23 cellular contexts compared by ENCODE assay signal in genomic region chr15:77529394-77530159, GRCh38.
A peak's percentile ranks its signal among the peaks of the same experiment; 100 is the strongest.
DNase-seq lines count a peak whose midpoint lies in the region; ATAC-seq and TF ChIP-seq lines count a peak whose summit lies in the region.
"Had no signal": no experiment of that assay in that cellular context is flagged by ENCODE, and none has a peak within 500 bp of the region (broad histone marks: within the 10 kb centered on the region; RNA-seq: fewer than 3 reads in every experiment).

No MANE protein-coding gene starts in this region.

- peaks cover 22% of the 10 kb centered on the region for H3K27me3 Mint-ChIP-seq in WTC11 (ENCODE audit: low read depth)
- H3K27me3 Mint-ChIP-seq in activated CD4-positive, alpha-beta memory T cell treated with anti-CD3 and anti-CD28 coated beads, Interleukin-2, amount 10 ng/mL, durations not matched to agents 7 days and 5 days: peaks cover 9% of the 10 kb centered on the region

- H3K4me1 Mint-ChIP-seq in WTC11: peaks cover 80% of the 10 kb centered on the region
- H3K4me1 Mint-ChIP-seq in activated CD4-positive, alpha-beta memory T cell treated with anti-CD3 and anti-CD28 coated beads, Interleukin-2, amount 10 ng/mL, durations not matched to agents 7 days and 5 days: no peaks in the 10 kb centered on the region
- H3K4me1 Mint-ChIP-seq: naive thymus-derived CD4-positive, alpha-beta T cell; stimulated activated effector memory CD8-positive, alpha-beta T cell treated with anti-CD3 and anti-CD28 coated beads, Interleukin-12 subunit alpha, Interleukin-12 subunit beta, amount 100 ng/mL, for 72 hours had no signal

- no peak overlapping the region for H4K8ac ChIP-seq in IMR-90 (ENCODE audit: low read depth in 2 of 2, low read length in 2 of 2)

- CTCF ChIA-PET in IMR-90 (lab: Yijun Ruan, JAX) (interaction anchor here (1.2 kb wide), 1 partner anchor 410 kb away, joined by 3 read pairs; no protein-coding TSS in a partner anchor), WTC11 (lab: Charles Lee) (interaction anchor here (0.5 to 4.5 kb wide), 11 partner anchors 10 to 1124 kb away, joined by 3 to 30 read pairs (median 3); no protein-coding TSS in a partner anchor)
- CTCF ChIA-PET in activated CD4-positive, alpha-beta memory T cell treated with anti-CD3 and anti-CD28 coated beads, Interleukin-2, amount 10 ng/mL, durations not matched to agents 7 days and 5 days (lab: Charles Lee): interaction anchor here (1.8 kb wide), 1 partner anchor 14 kb away, joined by 6 read pairs; no protein-coding TSS in a partner anchor

- 100% methylated on average over 2 of the region's 10 CpGs; no CpG with 5 or more reads in 1 of the 2 experiments for WGBS in IMR-90 (ENCODE audit: extremely low coverage in 2 of 2, insufficient read length in 1 of 2), 2 experiments

- H3K9me1 ChIP-seq in IMR-90 (ENCODE audit: insufficient read depth, low read length): peaks cover 15% of the 10 kb centered on the region

- H2BK120ac ChIP-seq in IMR-90 (ENCODE audit: low read depth, low read length): peak overlapping the region; percentile 46

- H3K18ac ChIP-seq in IMR-90 (ENCODE audit: low read depth, low read length): no peak overlapping the region

- DNase-seq in IMR-90 (no peak), WTC11 (ENCODE audit: low spot score) (peak; percentile 9), islet precursor cell (peak; percentile 49), sciatic nerve (ENCODE audit: low spot score) (peak; percentile 42), T-helper 2 cell (no peak), mucosa of descending colon (no peak)
- no peak for DNase-seq in activated CD4-positive, alpha-beta memory T cell treated with anti-CD3 and anti-CD28 coated beads, Interleukin-2, amount 10 ng/mL, durations not matched to agents 7 days and 5 days
- DNase-seq: activated CD4-positive, alpha-beta T cell treated with anti-CD3 and anti-CD28 coated beads, Interleukin-2, amount 50 U/mL, for 4 hours; activated CD4-positive, CD25-positive, alpha-beta regulatory T cell; activated naive CD4-positive, alpha-beta T cell treated with anti-CD3 and anti-CD28 coated beads for 36 hours; amniotic stem cell; naive thymus-derived CD4-positive, alpha-beta T cell; NCI-H1417 treated with DMSO at 0.1 percent for 48 hours; NCI-H2029 treated with DMSO at 0.1 percent for 48 hours; occipital lobe; stimulated activated CD4-positive, alpha-beta T cell treated with anti-CD3 and anti-CD28 coated beads, Interleukin-15, amount 100 ng/mL, for 24 hours had no signal

- H2AK9ac ChIP-seq in IMR-90 (replicated peaks; ENCODE audit: low read depth, low read length, poor library complexity): peak overlapping the region; percentile 19

- no peak overlapping the region for H3K56ac ChIP-seq in IMR-90 (ENCODE audit: extremely low read depth, insufficient read depth, low read length)

- in situ Hi-C loops in IMR-90 (cut with MboI; ENCODE audit: low sequenced_read_pairs): no loop called here

- no peak overlapping the region for H3K4me2 ChIP-seq in IMR-90 (ENCODE audit: low read depth, low read length)

- H3K27ac Mint-ChIP-seq in WTC11: no peak overlapping the region
- H3K27ac Mint-ChIP-seq in activated CD4-positive, alpha-beta memory T cell treated with anti-CD3 and anti-CD28 coated beads, Interleukin-2, amount 10 ng/mL, durations not matched to agents 7 days and 5 days: no peak overlapping the region
- H3K27ac Mint-ChIP-seq: activated naive CD4-positive, alpha-beta T cell treated with anti-CD3 and anti-CD28 coated beads for 36 hours; naive thymus-derived CD4-positive, alpha-beta T cell; stimulated activated effector memory CD8-positive, alpha-beta T cell treated with anti-CD3 and anti-CD28 coated beads, Interleukin-12 subunit alpha, Interleukin-12 subunit beta, amount 100 ng/mL, for 72 hours had no signal

- H3K23ac ChIP-seq in IMR-90 (ENCODE audit: low read depth, low read length): no peak overlapping the region

- H3K4ac ChIP-seq in IMR-90 (ENCODE audit: low read depth, low read length): peak overlapping the region; percentile 43; the same call in 1 of the 2 replicates

- H3K36me3 ChIP-seq in IMR-90 (ENCODE audit: control insufficient read depth, insufficient read depth, low read length): no peaks in the 10 kb centered on the region
- no peaks in the 10 kb centered on the region for H3K36me3 ChIP-seq in mucosa of descending colon (ENCODE audit: low read depth)
- H3K36me3 ChIP-seq: breast epithelium, HAP-1, tibial nerve had no signal

- dilution Hi-C loops in IMR-90 (cut with HindIII; ENCODE audit: low sequenced_read_pairs, unreplicated experiment): no loop called here

- no peaks in the 10 kb centered on the region for H3K9me3 ChIP-seq in IMR-90 (ENCODE audit: control insufficient read depth, insufficient read depth, low read length)
- H3K9me3 ChIP-seq in mucosa of descending colon: no peaks in the 10 kb centered on the region
- H3K9me3 ChIP-seq: breast epithelium, HAP-1, psoas muscle, tibial nerve had no signal

- no peak for TF ChIP-seq RAD21 in IMR-90 (IDR thresholded peaks at IDR 0.05; ENCODE audit: low read length)

- no peak overlapping the region for H2BK5ac ChIP-seq in IMR-90 (ENCODE audit: low read depth, low read length, poor library complexity, severe bottlenecking)

- H3K4me3 Mint-ChIP-seq in WTC11: no peak overlapping the region
- H3K4me3 Mint-ChIP-seq in activated CD4-positive, alpha-beta memory T cell treated with anti-CD3 and anti-CD28 coated beads, Interleukin-2, amount 10 ng/mL, durations not matched to agents 7 days and 5 days: no peak overlapping the region
- H3K4me3 Mint-ChIP-seq: activated naive CD4-positive, alpha-beta T cell treated with anti-CD3 and anti-CD28 coated beads for 36 hours; naive thymus-derived CD4-positive, alpha-beta T cell; stimulated activated effector memory CD8-positive, alpha-beta T cell treated with anti-CD3 and anti-CD28 coated beads, Interleukin-12 subunit alpha, Interleukin-12 subunit beta, amount 100 ng/mL, for 72 hours had no signal

- H3K36me3 Mint-ChIP-seq in WTC11: no peaks in the 10 kb centered on the region
- no peaks in the 10 kb centered on the region for H3K36me3 Mint-ChIP-seq in activated CD4-positive, alpha-beta memory T cell treated with anti-CD3 and anti-CD28 coated beads, Interleukin-2, amount 10 ng/mL, durations not matched to agents 7 days and 5 days (ENCODE audit: low read depth)
- H3K36me3 Mint-ChIP-seq: mesothelial cell of epicardium; naive thymus-derived CD4-positive, alpha-beta T cell; stimulated activated effector memory CD8-positive, alpha-beta T cell treated with anti-CD3 and anti-CD28 coated beads, Interleukin-12 subunit alpha, Interleukin-12 subunit beta, amount 100 ng/mL, for 72 hours had no signal

- peaks cover 23% of the 10 kb centered on the region for H3K27me3 ChIP-seq in IMR-90 (ENCODE audit: control insufficient read depth, insufficient read depth, low read length)
- H3K27me3 ChIP-seq: breast epithelium, tibial nerve had no signal

- H3K4me3 ChIP-seq in IMR-90 (ENCODE audit: insufficient read depth, low read depth, low read length) (no peak overlapping the region), mucosa of descending colon (no peak overlapping the region)
- H3K4me3 ChIP-seq: breast epithelium, HAP-1, psoas muscle, tibial nerve had no signal

- POLR2A ChIA-PET in IMR-90 (lab: Charles Lee; ENCODE audit: unreplicated experiment): interaction anchor here (0.6 kb wide), 1 partner anchor 428 kb away, joined by 3 read pairs; no protein-coding TSS in a partner anchor
- POLR2A ChIA-PET in WTC11 (lab: Charles Lee): interaction anchor here (0.6 kb wide), 1 partner anchor 44 kb away, joined by 3 read pairs; no protein-coding TSS in a partner anchor
- POLR2A ChIA-PET in activated CD4-positive, alpha-beta memory T cell treated with anti-CD3 and anti-CD28 coated beads, Interleukin-2, amount 10 ng/mL, durations not matched to agents 7 days and 5 days (lab: Charles Lee): no interaction called here

- no peak overlapping the region for H2BK20ac ChIP-seq in IMR-90 (ENCODE audit: low read depth, low read length)

- H4K91ac ChIP-seq in IMR-90 (ENCODE audit: insufficient read depth, low read depth, low read length): 0 out of 2 replicates have a peak overlapping the region, but pooled peaks have one; percentile 18

- H3K27ac ChIP-seq in IMR-90 (ENCODE audit: insufficient read depth, low read length): no peak overlapping the region
- H3K27ac ChIP-seq: psoas muscle had no signal

- no TSS peak for BruUV-seq in IMR-90 (replicated peaks; lab: Mats Ljungman, UMichigan)

- H4K20me1 ChIP-seq in IMR-90 (ENCODE audit: insufficient read depth, low read length): no peaks in the 10 kb centered on the region

- no peak for TF ChIP-seq CTCF in IMR-90 (conservative IDR thresholded peaks at IDR 0.05; ENCODE audit: low read depth, low read length)
- TF ChIP-seq CTCF in WTC11 (IDR thresholded peaks at IDR 0.05): no peak
- no peak for TF ChIP-seq CTCF in mucosa of descending colon (IDR thresholded peaks at IDR 0.05)

- no peak overlapping the region; the same call in 2 of the 3 replicates for H2BK15ac ChIP-seq in IMR-90 (ENCODE audit: low read depth, low read length)

- ATAC-seq in IMR-90 (ENCODE audit: low read depth) (no peak), WTC11 (no peak), sciatic nerve (no peak), mucosa of descending colon (no peak)
- ATAC-seq: left lobe of liver; naive thymus-derived CD4-positive, alpha-beta T cell; psoas muscle; stimulated activated effector memory CD8-positive, alpha-beta T cell treated with anti-CD3 and anti-CD28 coated beads, Interleukin-12 subunit alpha, Interleukin-12 subunit beta, amount 100 ng/mL, for 72 hours had no signal

- H4K5ac ChIP-seq in IMR-90 (ENCODE audit: low read depth, low read length): no peak overlapping the region

- no peak overlapping the region for H3K9ac ChIP-seq in IMR-90 (ENCODE audit: low read depth, low read length)

- peak overlapping the region; percentile 72 for H2AFZ ChIP-seq in IMR-90 (replicated peaks; ENCODE audit: low read length, poor library complexity)

- H3K9me3 Mint-ChIP-seq in WTC11: peaks cover 4% of the 10 kb centered on the region; the same call in 1 of the 2 replicates
- H3K9me3 Mint-ChIP-seq in activated CD4-positive, alpha-beta memory T cell treated with anti-CD3 and anti-CD28 coated beads, Interleukin-2, amount 10 ng/mL, durations not matched to agents 7 days and 5 days: no peaks in the 10 kb centered on the region
- H3K9me3 Mint-ChIP-seq: activated naive CD4-positive, alpha-beta T cell treated with anti-CD3 and anti-CD28 coated beads for 36 hours; naive thymus-derived CD4-positive, alpha-beta T cell; stimulated activated effector memory CD8-positive, alpha-beta T cell treated with anti-CD3 and anti-CD28 coated beads, Interleukin-12 subunit alpha, Interleukin-12 subunit beta, amount 100 ng/mL, for 72 hours had no signal

- H2AK5ac ChIP-seq in IMR-90 (ENCODE audit: low read depth, low read length): peak overlapping the region; percentile 57

- no peaks in the 10 kb centered on the region; a peak in 1 of 4 replicates for H3K79me1 ChIP-seq in IMR-90 (ENCODE audit: low read depth in 1 of 2, low read length in 2 of 2)

- intact Hi-C loops in IMR-90 (cut with micrococcal nuclease) (no loop called here), sciatic nerve (cut with DNase I) (no loop called here), mucosa of descending colon (cut with DNase I, micrococcal nuclease) (no loop called here)

- H3K4me1 ChIP-seq in IMR-90 (ENCODE audit: control insufficient read depth, insufficient read depth, low read length) (peaks cover 17% of the 10 kb centered on the region), mucosa of descending colon (ENCODE audit: low read depth) (no peaks in the 10 kb centered on the region)

- TF ChIP-seq POLR2A in IMR-90 (IDR thresholded peaks at IDR 0.05; ENCODE audit: low read depth, low read length): no peak

- H3K14ac ChIP-seq in IMR-90 (replicated peaks; ENCODE audit: low read depth, low read length): peak overlapping the region; percentile 8; the same call in 1 of the 2 replicates

Comparison
In these comparisons a context has a peak if more than half of its experiments do, and no peak if none do; other contexts are left out.
1. DNase-seq: peak in WTC11 (single experiment), islet precursor cell (single experiment) and sciatic nerve (single experiment); none in IMR-90 (single experiment), T-helper 2 cell (0 of 5), activated CD4-positive, alpha-beta memory T cell treated with anti-CD3 and anti-CD28 coated beads, Interleukin-2, amount 10 ng/mL, durations not matched to agents 7 days and 5 days (single experiment) and mucosa of descending colon (0 of 3).